ENCODE assay signal across 33 cellular contexts in genomic region chr1:117932576-117932975, GRCh38. TPM values are rescaled to one million over a fixed set of nuclear protein-coding genes. Genes with fewer than 3 reads are reported as not detected.
DNase-seq lines count a peak whose midpoint lies in the region; ATAC-seq, FAIRE-seq and TF ChIP-seq lines count a peak whose summit lies in the region.
"Had no signal": no experiment of that assay in that cellular context is flagged by ENCODE, and none has a peak within 500 bp of the region (broad histone marks: within the 10 kb centered on the region; RNA-seq: fewer than 3 reads in every experiment).

No MANE protein-coding gene starts in this region.

- H3K4me2 ChIP-seq in BLaER1 treated with 17β-estradiol and CSF1 and Interleukin-3, amounts not matched to agents 10 nM and 100 nM, result peak overlapping the region in 10 of 11 experiments; percentile 80 to 93 (median 90); a peak in 18 of 22 replicates
- H3K4me2 ChIP-seq in DND-41 (ENCODE audit: insufficient read depth, low read length), result peak overlapping the region; percentile 89; the same call in 1 of the 2 replicates

- peaks cover 9 to 73% (median 52%) of the 10 kb centered on the region in 11 experiments; a peak in 19 of 22 replicates for H4K20me1 ChIP-seq in BLaER1 treated with 17β-estradiol and CSF1 and Interleukin-3, amounts not matched to agents 10 nM and 100 nM
- H4K20me1 ChIP-seq in DND-41 (ENCODE audit: insufficient read depth, low read length), result peaks cover 25% of the 10 kb centered on the region; the same call in 1 of the 2 replicates

- no peak overlapping the region for H3K4me3 ChIP-seq in BLaER1 treated with 17β-estradiol and CSF1 and Interleukin-3, amounts not matched to agents 10 nM and 100 nM
- no peak overlapping the region for H3K4me3 ChIP-seq in DND-41 (ENCODE audit: low read depth in 1 of 2, low read length in 2 of 2)
- H3K4me3 ChIP-seq: heart right ventricle, tibial artery had no signal

- peaks cover 26 to 47% (median 38%) of the 10 kb centered on the region in 10 experiments for H3K4me1 ChIP-seq in BLaER1 treated with 17β-estradiol and CSF1 and Interleukin-3, amounts not matched to agents 10 nM and 100 nM
- H3K4me1 ChIP-seq in DND-41 (ENCODE audit: insufficient read depth, low read length), result peaks cover 39% of the 10 kb centered on the region

- H3K9me3 ChIP-seq in BLaER1 treated with 17β-estradiol and CSF1 and Interleukin-3, amounts not matched to agents 10 nM and 100 nM (replicated peaks in 1 of 11), result no peaks in the 10 kb centered on the region
- no peaks in the 10 kb centered on the region for H3K9me3 ChIP-seq in DND-41 (ENCODE audit: insufficient read depth, low read length, severe bottlenecking)
- H3K9me3 ChIP-seq: heart right ventricle, neutrophil, tibial artery had no signal

- TF ChIP-seq CTCF in DND-41 (IDR thresholded peaks at IDR 0.05; ENCODE audit: borderline replicate concordance, extremely low read depth, low read length, poor library complexity, severe bottlenecking), result no peak

- FAIRE-seq in GM12891 (lab: Jason Lieb, UNC), result no peak
- FAIRE-seq: frontal cortex, G401.6, keratinocyte had no signal

- H3K27me3 ChIP-seq in BLaER1 treated with 17β-estradiol and CSF1 and Interleukin-3, amounts not matched to agents 10 nM and 100 nM, result no peaks in the 10 kb centered on the region
- H3K27me3 ChIP-seq in DND-41 (ENCODE audit: insufficient read depth, low read length, poor library complexity), result no peaks in the 10 kb centered on the region
- H3K27me3 ChIP-seq: heart right ventricle, neutrophil, tibial artery had no signal

- no peak for TF ChIP-seq POLR2A in GM12891 (IDR thresholded peaks at IDR 0.05; ENCODE audit: low read depth, low read length)

- ATAC-seq in DND-41 (ENCODE audit: insufficient read depth, low read depth), result no peak
- peak; percentile 46 for ATAC-seq in esophagus mucosa
- no peak for ATAC-seq in HG02798 (IDR thresholded peaks at IDR 0.05; ENCODE audit: poor library complexity, unreplicated experiment)
- ATAC-seq in HG03460 (IDR thresholded peaks at IDR 0.05; ENCODE audit: unreplicated experiment), result no peak
- ATAC-seq: heart right ventricle, left ventricle myocardium superior, Panc1, sciatic nerve had no signal

- no peak overlapping the region for H3K9ac ChIP-seq in BLaER1 treated with 17β-estradiol and CSF1 and Interleukin-3, amounts not matched to agents 10 nM and 100 nM
- no peak overlapping the region for H3K9ac ChIP-seq in DND-41 (ENCODE audit: low read depth, low read length)

- H3K27ac ChIP-seq in BLaER1 treated with 17β-estradiol and CSF1 and Interleukin-3, amounts not matched to agents 10 nM and 100 nM, result no peak overlapping the region
- no peak overlapping the region for H3K27ac ChIP-seq in DND-41 (ENCODE audit: low read length)
- H3K27ac ChIP-seq: heart right ventricle, neutrophil, tibial artery, VCaP had no signal

- H2AFZ ChIP-seq in DND-41 (ENCODE audit: low read depth, low read length), result no peak overlapping the region

- H3K36me3 ChIP-seq in BLaER1 treated with 17β-estradiol and CSF1 and Interleukin-3, amounts not matched to agents 10 nM and 100 nM, result peaks cover 25 to 58% (median 41%) of the 10 kb centered on the region in 11 experiments
- peaks cover 29% of the 10 kb centered on the region for H3K36me3 ChIP-seq in DND-41 (ENCODE audit: insufficient read depth, low read length)
- H3K36me3 ChIP-seq: neutrophil had no signal

- no peak for DNase-seq in DND-41
- peak; percentile 47 for DNase-seq in RKO (ENCODE audit: low spot score)
- no peak for DNase-seq in GM12891 (ENCODE audit: insufficient read length, low spot score)
- DNase-seq: activated CD4-positive, alpha-beta T cell treated with anti-CD3 and anti-CD28 coated beads for 4 hours; activated effector memory CD4-positive, alpha-beta T cell treated with Interleukin-2 at 50 U/mL for 16 hours; C1 segment of cervical spinal cord; COR-L47; dermis blood vessel endothelial cell; DMS53; endodermal cell; HCEC 1CT; heart right ventricle; left ventricle myocardium superior; NCI-H1105 treated with DMSO at 0.1 percent for 48 hours; NCI-H187 treated with DMSO at 0.1 percent for 48 hours; NCI-H524; NK-92 treated with Interleukin-12 subunit alpha and Interleukin-12 subunit beta, amount 100 ng/mL, for 24 hours; stimulated activated CD4-positive, alpha-beta T cell treated with anti-CD3 and anti-CD28 coated beads, Interleukin-12 subunit alpha, Interleukin-12 subunit beta, amount 100 ng/mL, for 4 hours; stimulated activated CD4-positive, alpha-beta T cell treated with anti-CD3 and anti-CD28 coated beads, Interleukin-2, amount 100 ng/mL, for 48 hours; SW 1271; T-helper 9 cell; tibial artery had no signal

- peaks cover 58% of the 10 kb centered on the region for H3K79me2 ChIP-seq in DND-41 (ENCODE audit: insufficient read depth, low read length)

TF ChIP-seq in GM12891, 5 proteins besides CTCF, POLR2A, EP300 and RAD21:
- TF ChIP-seq SPI1 (IDR thresholded peaks at IDR 0.05; ENCODE audit: low read depth, low read length) (no peak), POLR2AphosphoS5 (IDR thresholded peaks at IDR 0.05; ENCODE audit: low read depth, low read length) (no peak), PAX5 (IDR thresholded peaks at IDR 0.05; ENCODE audit: insufficient read depth, low read length, severe bottlenecking) (no peak)
TF ChIP-seq in GM12891: peak in this region for 0.

RNA-seq across cellular contexts. Expression of gene WDR3, which starts 3.0 kb away (rescaled TPM):
- total RNA-seq in esophagus mucosa, result 22.6 TPM
- 16.0 TPM for polyA plus RNA-seq in GM12891 (2012; ENCODE audit: low read depth, missing spikeins)

RNA-seq across cellular contexts. Expression of gene GDAP2, which starts 3.2 kb away (rescaled TPM):
- 17.4 TPM for total RNA-seq in esophagus mucosa
- polyA plus RNA-seq in GM12891 (2012; ENCODE audit: low read depth, missing spikeins), result 3.5 TPM
